8 cellular contexts compared by ENCODE assay signal in the genomic region with DNA sequence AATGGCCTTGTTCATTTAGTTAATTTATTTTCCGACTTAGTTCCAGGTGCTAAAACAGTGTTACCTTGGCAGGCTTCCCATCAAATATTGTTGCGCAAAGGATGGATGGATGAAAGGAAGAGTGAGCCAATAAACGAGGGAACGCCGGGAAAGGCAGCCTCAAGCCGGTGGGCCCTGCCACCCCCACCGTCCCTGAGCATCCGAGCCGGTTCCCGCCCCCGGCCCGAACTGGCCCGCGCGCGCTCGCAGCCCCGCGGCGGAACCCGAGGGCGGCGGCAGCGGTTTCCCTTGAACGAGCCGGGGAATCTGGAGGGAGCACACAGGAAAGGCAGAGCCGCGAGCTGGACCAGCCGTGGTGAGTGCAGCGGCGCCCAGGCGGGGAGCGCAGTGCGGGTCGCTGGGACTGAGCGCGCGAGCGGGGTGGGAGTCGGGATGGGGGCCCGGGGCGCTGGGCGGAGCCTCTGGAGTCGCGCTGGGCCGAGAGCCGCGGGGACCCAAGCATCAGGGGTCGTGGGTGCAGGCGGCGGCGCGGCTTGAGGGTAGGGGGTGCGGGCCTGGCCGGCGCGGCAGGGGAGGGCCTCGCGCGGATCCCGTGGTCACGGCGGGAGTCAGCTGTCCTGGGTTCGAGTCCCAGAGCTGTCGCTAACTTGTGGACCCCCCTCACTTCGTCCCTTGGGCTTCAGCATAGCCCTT. TPM values are rescaled to one million over a fixed set of nuclear protein-coding genes. Genes with fewer than 3 reads are reported as not detected.
DNase-seq lines count a peak whose midpoint lies in the region; ATAC-seq and TF ChIP-seq lines count a peak whose summit lies in the region.

AGK (plus strand) TSS at position 331 of the 693 bp plus-strand sequence. CDS start 4,057 bp downstream, outside the sequence.

- intact Hi-C loops in uterus (cut with DNase I; ENCODE audit: low total_unique reads) = no loop called here

- ATAC-seq in HG02763 (IDR thresholded peaks at IDR 0.05; ENCODE audit: unreplicated experiment) = peak; percentile 92

- H3K9me3 ChIP-seq in right atrium auricular region (no peaks in the 10 kb centered on the region), uterus (no peaks in the 10 kb centered on the region)

- H3K4me3 ChIP-seq in right atrium auricular region (peak within 1 kb of the TSS; percentile 87 to 95), uterus (peak within 1 kb of the TSS; percentile 43 to 76)

- H3K36me3 ChIP-seq in right atrium auricular region = peaks cover 7% of the 10 kb centered on the region
- H3K36me3 ChIP-seq in uterus = no peaks in the 10 kb centered on the region

- TF ChIP-seq POLR2A in GM15510 (IDR thresholded peaks at IDR 0.05; ENCODE audit: borderline replicate concordance, extremely low read depth, insufficient read length) (peak; percentile 97), uterus (IDR thresholded peaks at IDR 0.05) (peak in 1 of 2 donors; percentile 22)

- H3K4me1 ChIP-seq in right atrium auricular region (peaks cover 0 to 21% of the 10 kb centered on the region in 2 donors), uterus (no peaks in the 10 kb centered on the region)

- H3K27ac ChIP-seq in right atrium auricular region = peak within 1 kb of the TSS; percentile 79 to 84
- peak within 1 kb of the TSS; percentile 61 to 76 for H3K27ac ChIP-seq in uterus

- TF ChIP-seq CTCF in right atrium auricular region (IDR thresholded peaks at IDR 0.05) = peak in 1 of 2 donors; percentile 34
- TF ChIP-seq CTCF in uterus (IDR thresholded peaks at IDR 0.05) = no peak

- peak; percentile 60 for DNase-seq in NCI-H1417 treated with DMSO at 0.1 percent for 48 hours (lab: John Stamatoyannopoulos, UW)
- DNase-seq in T-helper 2 cell = peak; percentile 40 to 87 (median 56)
- DNase-seq in amygdala (lab: John Stamatoyannopoulos, UW) = peak in 53 of 56 donors; percentile 10 to 78 (median 54)
- DNase-seq in right atrium auricular region (ENCODE audit: low spot score) = no peak
- DNase-seq in putamen (ENCODE audit: low spot score) = peak; percentile 75
- DNase-seq in uterus = peak; percentile 47 to 76

- H3K27me3 ChIP-seq in right atrium auricular region (no peaks in the 10 kb centered on the region), uterus (no peaks in the 10 kb centered on the region)

RNA-seq across cellular contexts. Expression of gene AGK, which starts in this region (rescaled TPM):
- total RNA-seq in right atrium auricular region (10 to 100 TPM; 24.2 to 41.9 TPM), uterus (10 to 100 TPM; 11.8 to 73.8 (median 38.4) TPM)
